ENCODE assay signal across 27 cellular contexts in the genomic region with DNA sequence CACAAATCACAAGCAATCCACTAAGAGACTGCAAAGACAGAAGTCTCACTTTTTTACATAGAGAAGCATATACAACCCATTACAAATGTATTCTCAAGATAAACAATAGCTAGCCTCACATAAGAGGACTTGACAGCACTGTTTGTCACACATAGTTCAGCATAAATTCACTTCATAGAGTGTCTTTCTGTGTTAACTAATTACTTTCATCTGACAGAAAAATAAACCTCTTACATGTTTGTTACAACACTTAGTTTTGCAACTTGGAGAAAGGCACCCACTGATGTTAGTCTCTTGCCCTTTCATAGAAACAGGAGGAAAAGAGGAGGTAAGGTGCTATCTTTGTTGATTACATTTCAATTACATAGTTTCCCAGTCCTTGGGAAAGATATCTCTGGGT.
"Had no signal": no experiment of that assay in that cellular context is flagged by ENCODE, and none has a peak within 500 bp of the region (broad histone marks: within the 10 kb centered on the region; RNA-seq: fewer than 3 reads in every experiment).

No MANE protein-coding gene starts in this region.

- H3K36me3 ChIP-seq: left lung, ovary, prostate gland, spleen, suprapubic skin, thoracic aorta, tibial artery, upper lobe of right lung had no signal

- H3K27ac Mint-ChIP-seq: immature natural killer cell; naive thymus-derived CD4-positive, alpha-beta T cell; natural killer cell treated with Interleukin-12 subunit alpha and Interleukin-12 subunit beta and Interleukin-15 and Interleukin-18, amount 100 ng/mL, for 72 hours; stimulated activated effector memory CD8-positive, alpha-beta T cell treated with anti-CD3 and anti-CD28 coated beads, Interleukin-12 subunit alpha, Interleukin-12 subunit beta, amount 100 ng/mL, for 72 hours; stimulated activated naive CD8-positive, alpha-beta T cell treated with anti-CD3 and anti-CD28 coated beads, Interleukin-15, Interleukin-2, amounts not matched to agents 100 ng/mL and 50 ng/mL, for 24 hours had no signal

- DNase-seq: hypothalamus; immature natural killer cell; kidney; left colon; left lung; midbrain; mucosa of descending colon; naive thymus-derived CD4-positive, alpha-beta T cell; ovary; posterior cingulate gyrus; retina; right cardiac atrium; spleen; stimulated activated CD4-positive, alpha-beta T cell treated with anti-CD3 and anti-CD28 coated beads, Interleukin-4, amount 100 ng/mL, for 24 hours; stimulated activated naive CD4-positive, alpha-beta T cell; tibial artery; trophoblast cell; upper lobe of right lung had no signal

- H3K27ac ChIP-seq: left lung, ovary, prostate gland, skin epidermis, spleen, suprapubic skin, thoracic aorta, tibial artery, upper lobe of right lung had no signal

- H3K4me3 ChIP-seq: left lung, lung, mucosa of descending colon, ovary, prostate gland, skin epidermis, spleen, suprapubic skin, thoracic aorta, tibial artery, upper lobe of right lung had no signal

- H3K4me1 ChIP-seq: left lung, prostate gland, spleen, suprapubic skin, tibial artery, upper lobe of right lung had no signal

- H3K27me3 ChIP-seq: left lung, ovary, spleen, suprapubic skin, tibial artery, upper lobe of right lung had no signal

- H3K4me3 Mint-ChIP-seq: immature natural killer cell; naive thymus-derived CD4-positive, alpha-beta T cell; natural killer cell treated with Interleukin-12 subunit alpha and Interleukin-12 subunit beta and Interleukin-15 and Interleukin-18, amount 100 ng/mL, for 72 hours; stimulated activated effector memory CD8-positive, alpha-beta T cell treated with anti-CD3 and anti-CD28 coated beads, Interleukin-12 subunit alpha, Interleukin-12 subunit beta, amount 100 ng/mL, for 72 hours; stimulated activated naive CD8-positive, alpha-beta T cell treated with anti-CD3 and anti-CD28 coated beads, Interleukin-15, Interleukin-2, amounts not matched to agents 100 ng/mL and 50 ng/mL, for 24 hours had no signal

- H3K9me3 ChIP-seq: mucosa of descending colon, ovary, prostate gland, suprapubic skin, thoracic aorta, tibial artery, upper lobe of right lung had no signal

- H3K36me3 Mint-ChIP-seq: naive thymus-derived CD4-positive, alpha-beta T cell; natural killer cell treated with Interleukin-12 subunit alpha and Interleukin-12 subunit beta and Interleukin-15 and Interleukin-18, amount 100 ng/mL, for 72 hours; stimulated activated effector memory CD8-positive, alpha-beta T cell treated with anti-CD3 and anti-CD28 coated beads, Interleukin-12 subunit alpha, Interleukin-12 subunit beta, amount 100 ng/mL, for 72 hours had no signal

- H3K4me1 Mint-ChIP-seq: immature natural killer cell; naive thymus-derived CD4-positive, alpha-beta T cell; stimulated activated effector memory CD8-positive, alpha-beta T cell treated with anti-CD3 and anti-CD28 coated beads, Interleukin-12 subunit alpha, Interleukin-12 subunit beta, amount 100 ng/mL, for 72 hours had no signal

- ATAC-seq: left colon; left lung; mucosa of descending colon; naive thymus-derived CD4-positive, alpha-beta T cell; natural killer cell treated with Interleukin-12 subunit alpha and Interleukin-12 subunit beta and Interleukin-15 and Interleukin-18, amount 100 ng/mL, for 72 hours; right cardiac atrium; sciatic nerve; stimulated activated effector memory CD8-positive, alpha-beta T cell treated with anti-CD3 and anti-CD28 coated beads, Interleukin-12 subunit alpha, Interleukin-12 subunit beta, amount 100 ng/mL, for 72 hours; upper lobe of right lung had no signal

- H3K27me3 Mint-ChIP-seq: naive thymus-derived CD4-positive, alpha-beta T cell; natural killer cell treated with Interleukin-12 subunit alpha and Interleukin-12 subunit beta and Interleukin-15 and Interleukin-18, amount 100 ng/mL, for 72 hours; stimulated activated naive CD8-positive, alpha-beta T cell treated with anti-CD3 and anti-CD28 coated beads, Interleukin-15, Interleukin-2, amounts not matched to agents 100 ng/mL and 50 ng/mL, for 24 hours had no signal
